In genomic region chr7:70392870-70393269, GRCh38 we compare ENCODE assay signal across 23 cellular contexts.
A peak's percentile ranks its signal among the peaks of the same experiment; 100 is the strongest.
DNase-seq lines count a peak whose midpoint lies in the region; ATAC-seq, FAIRE-seq and TF ChIP-seq lines count a peak whose summit lies in the region.
"Had no signal": no experiment of that assay in that cellular context is flagged by ENCODE, and none has a peak within 500 bp of the region (broad histone marks: within the 10 kb centered on the region; RNA-seq: fewer than 3 reads in every experiment).

No MANE protein-coding gene starts in this region.

- DNase-seq in DMS 273 (lab: John Stamatoyannopoulos, UW; ENCODE audit: unreplicated experiment) (peak; percentile 91), H7 (peak; percentile 40), astrocyte (ENCODE audit: low read depth) (no peak), GM12892 (ENCODE audit: insufficient read length) (no peak), chondrocyte (ENCODE audit: low spot score) (no peak)
- no peak for DNase-seq in stimulated activated CD4-positive, alpha-beta T cell treated with anti-CD3 and anti-CD28 coated beads, Interleukin-4, amount 100 ng/mL, for 4 hours
- DNase-seq: activated CD4-positive, alpha-beta T cell treated with anti-CD3 and anti-CD28 coated beads for 36 hours; activated naive CD8-positive, alpha-beta T cell treated with anti-CD3 and anti-CD28 coated beads, Interleukin-2, amount 10 ng/mL, durations not matched to agents 7 days and 5 days; CD4-positive, alpha-beta memory T cell; DND-41; dorsolateral prefrontal cortex; foreskin melanocyte; KG1; left cardiac atrium; NCI-H226; retina had no signal

- no peak overlapping the region for H3K27ac ChIP-seq in astrocyte (ENCODE audit: low read depth, low read length)
- H3K27ac ChIP-seq in muscle layer of duodenum (ENCODE audit: low read length): peak overlapping the region; percentile 20
- H3K27ac ChIP-seq: RWPE1 had no signal

- H3K4me1 Mint-ChIP-seq in astrocyte (ENCODE audit: low read depth, unreplicated experiment): peaks cover 34% of the 10 kb centered on the region
- H3K4me1 Mint-ChIP-seq in chondrocyte (ENCODE audit: low read depth): peaks cover 27% of the 10 kb centered on the region
- H3K4me1 Mint-ChIP-seq: activated CD4-positive, alpha-beta T cell treated with anti-CD3 and anti-CD28 coated beads for 36 hours; activated naive CD8-positive, alpha-beta T cell treated with anti-CD3 and anti-CD28 coated beads, Interleukin-2, amount 10 ng/mL, durations not matched to agents 7 days and 5 days; CD4-positive, alpha-beta memory T cell; stimulated activated effector memory CD8-positive, alpha-beta T cell treated with anti-CD3 and anti-CD28 coated beads, Interleukin-12 subunit alpha, Interleukin-12 subunit beta, amount 100 ng/mL, for 72 hours had no signal

- H3K27ac Mint-ChIP-seq in astrocyte (ENCODE audit: unreplicated experiment) (peak overlapping the region; percentile 67), chondrocyte (ENCODE audit: unreplicated experiment) (no peak overlapping the region)
- H3K27ac Mint-ChIP-seq: activated CD4-positive, alpha-beta T cell treated with anti-CD3 and anti-CD28 coated beads for 36 hours; activated naive CD8-positive, alpha-beta T cell treated with anti-CD3 and anti-CD28 coated beads, Interleukin-2, amount 10 ng/mL, durations not matched to agents 7 days and 5 days; activated T-helper 1 cell treated with anti-CD3 and anti-CD28 coated beads, Interleukin-12 subunit alpha, Interleukin-12 subunit beta, Interleukin-2, Interleukin-4 antibody, amounts not matched to agents 30 ng/mL and 10 ng/mL and 1 ng/mL, durations not matched to agents 14 hours and 24 hours and 36 hours; stimulated activated effector memory CD8-positive, alpha-beta T cell treated with anti-CD3 and anti-CD28 coated beads, Interleukin-12 subunit alpha, Interleukin-12 subunit beta, amount 100 ng/mL, for 72 hours had no signal

- no peaks in the 10 kb centered on the region for H3K9me3 Mint-ChIP-seq in astrocyte (ENCODE audit: unreplicated experiment)
- no peaks in the 10 kb centered on the region for H3K9me3 Mint-ChIP-seq in chondrocyte (ENCODE audit: low read depth)
- H3K9me3 Mint-ChIP-seq: activated naive CD8-positive, alpha-beta T cell treated with anti-CD3 and anti-CD28 coated beads, Interleukin-2, amount 10 ng/mL, durations not matched to agents 7 days and 5 days; activated T-helper 1 cell treated with anti-CD3 and anti-CD28 coated beads, Interleukin-12 subunit alpha, Interleukin-12 subunit beta, Interleukin-2, Interleukin-4 antibody, amounts not matched to agents 30 ng/mL and 10 ng/mL and 1 ng/mL, durations not matched to agents 14 hours and 24 hours and 36 hours; stimulated activated effector memory CD8-positive, alpha-beta T cell treated with anti-CD3 and anti-CD28 coated beads, Interleukin-12 subunit alpha, Interleukin-12 subunit beta, amount 100 ng/mL, for 72 hours had no signal

- no peak overlapping the region for H3K4me3 ChIP-seq in H7 (ENCODE audit: insufficient read depth, low read depth, low read length)
- no peak overlapping the region for H3K4me3 ChIP-seq in astrocyte (ENCODE audit: insufficient read depth, low read depth, low read length)
- H3K4me3 ChIP-seq in muscle layer of duodenum (ENCODE audit: low read depth in 1 of 2, low read length in 2 of 2): no peak overlapping the region
- H3K4me3 ChIP-seq: dorsolateral prefrontal cortex, tibial nerve had no signal

- H3K9ac ChIP-seq in astrocyte (ENCODE audit: low read length): no peak overlapping the region

- peak overlapping the region; percentile 18 for H3K4me2 ChIP-seq in astrocyte (ENCODE audit: low read length)

- no peaks in the 10 kb centered on the region for H3K79me2 ChIP-seq in astrocyte (ENCODE audit: insufficient read depth, low read length)

- no peaks in the 10 kb centered on the region for H3K36me3 ChIP-seq in H7 (replicated peaks; ENCODE audit: control insufficient read depth, insufficient read depth, low read length)
- no peaks in the 10 kb centered on the region for H3K36me3 ChIP-seq in astrocyte (ENCODE audit: insufficient read depth, low read length)
- H3K36me3 ChIP-seq in muscle layer of duodenum (ENCODE audit: control insufficient read depth in 1 of 2, insufficient read depth in 2 of 2, low read length in 2 of 2): no peaks in the 10 kb centered on the region
- H3K36me3 ChIP-seq: tibial nerve had no signal

- H3K27me3 ChIP-seq in H7 (ENCODE audit: control insufficient read depth, insufficient read depth, low read length) (no peaks in the 10 kb centered on the region), astrocyte (ENCODE audit: insufficient read depth, low read length) (no peaks in the 10 kb centered on the region), muscle layer of duodenum (ENCODE audit: low read depth, low read length) (no peaks in the 10 kb centered on the region)
- H3K27me3 ChIP-seq: dorsolateral prefrontal cortex, tibial nerve had no signal

- H3K27me3 Mint-ChIP-seq in astrocyte (ENCODE audit: low read depth, unreplicated experiment) (no peaks in the 10 kb centered on the region), chondrocyte (ENCODE audit: low read depth) (no peaks in the 10 kb centered on the region)
- H3K27me3 Mint-ChIP-seq: activated CD4-positive, alpha-beta T cell treated with anti-CD3 and anti-CD28 coated beads for 36 hours; CD4-positive, alpha-beta memory T cell had no signal

- H3K4me3 Mint-ChIP-seq in astrocyte (ENCODE audit: unreplicated experiment): no peak overlapping the region
- no peak overlapping the region for H3K4me3 Mint-ChIP-seq in chondrocyte (ENCODE audit: unreplicated experiment)
- H3K4me3 Mint-ChIP-seq: activated CD4-positive, alpha-beta T cell treated with anti-CD3 and anti-CD28 coated beads for 36 hours; activated naive CD8-positive, alpha-beta T cell treated with anti-CD3 and anti-CD28 coated beads, Interleukin-2, amount 10 ng/mL, durations not matched to agents 7 days and 5 days; activated T-helper 1 cell treated with anti-CD3 and anti-CD28 coated beads, Interleukin-12 subunit alpha, Interleukin-12 subunit beta, Interleukin-2, Interleukin-4 antibody, amounts not matched to agents 30 ng/mL and 10 ng/mL and 1 ng/mL, durations not matched to agents 14 hours and 24 hours and 36 hours; CD4-positive, alpha-beta memory T cell; stimulated activated effector memory CD8-positive, alpha-beta T cell treated with anti-CD3 and anti-CD28 coated beads, Interleukin-12 subunit alpha, Interleukin-12 subunit beta, amount 100 ng/mL, for 72 hours had no signal

- H4K20me1 ChIP-seq in astrocyte (ENCODE audit: insufficient read depth, low read length): no peaks in the 10 kb centered on the region

- H3K36me3 Mint-ChIP-seq in astrocyte (ENCODE audit: low read depth, unreplicated experiment): no peaks in the 10 kb centered on the region
- no peaks in the 10 kb centered on the region for H3K36me3 Mint-ChIP-seq in chondrocyte (ENCODE audit: low read depth)
- H3K36me3 Mint-ChIP-seq: activated naive CD8-positive, alpha-beta T cell treated with anti-CD3 and anti-CD28 coated beads, Interleukin-2, amount 10 ng/mL, durations not matched to agents 7 days and 5 days; CD4-positive, alpha-beta memory T cell; stimulated activated effector memory CD8-positive, alpha-beta T cell treated with anti-CD3 and anti-CD28 coated beads, Interleukin-12 subunit alpha, Interleukin-12 subunit beta, amount 100 ng/mL, for 72 hours had no signal

- H2AFZ ChIP-seq in astrocyte (ENCODE audit: low read depth, low read length): no peak overlapping the region

- no peak for TF ChIP-seq CTCF in astrocyte (IDR thresholded peaks at IDR 0.05; ENCODE audit: insufficient read depth, low read depth, low read length)
- no peak for TF ChIP-seq CTCF in chondrocyte (IDR thresholded peaks at IDR 0.05)

- H3K9me3 ChIP-seq in astrocyte (ENCODE audit: insufficient read depth, low read depth, low read length): no peaks in the 10 kb centered on the region
- H3K9me3 ChIP-seq in muscle layer of duodenum (ENCODE audit: control insufficient read depth in 1 of 2, low read length in 2 of 2): no peaks in the 10 kb centered on the region
- H3K9me3 ChIP-seq: tibial nerve had no signal

- FAIRE-seq in astrocyte (lab: Jason Lieb, UNC) (no peak), GM12892 (lab: Jason Lieb, UNC) (no peak)
- FAIRE-seq: TTC549 had no signal

- no peak for ATAC-seq in GM21381 (IDR thresholded peaks at IDR 0.05; ENCODE audit: unreplicated experiment)
- ATAC-seq: activated CD4-positive, alpha-beta T cell treated with anti-CD3 and anti-CD28 coated beads for 36 hours; stimulated activated effector memory CD8-positive, alpha-beta T cell treated with anti-CD3 and anti-CD28 coated beads, Interleukin-12 subunit alpha, Interleukin-12 subunit beta, amount 100 ng/mL, for 72 hours had no signal

- H3K4me1 ChIP-seq in astrocyte (ENCODE audit: insufficient read depth, low read length) (peaks cover 17% of the 10 kb centered on the region), muscle layer of duodenum (ENCODE audit: control insufficient read depth in 1 of 2, insufficient read depth in 2 of 2, low read length in 2 of 2) (no peaks in the 10 kb centered on the region)

- no peak for TF ChIP-seq POLR2A in GM12892 (IDR thresholded peaks at IDR 0.05; ENCODE audit: low read depth, low read length)

Comparison
In these comparisons a context has a peak if more than half of its experiments do, and no peak if none do; other contexts are left out.
1. DNase-seq: peak in DMS 273 (single experiment) and H7 (single experiment); none in astrocyte (single experiment), GM12892 (single experiment), chondrocyte (single experiment) and stimulated activated CD4-positive, alpha-beta T cell treated with anti-CD3 and anti-CD28 coated beads, Interleukin-4, amount 100 ng/mL, for 4 hours (0 of 2).